33 cellular contexts compared by ENCODE assay signal in the genomic region with DNA sequence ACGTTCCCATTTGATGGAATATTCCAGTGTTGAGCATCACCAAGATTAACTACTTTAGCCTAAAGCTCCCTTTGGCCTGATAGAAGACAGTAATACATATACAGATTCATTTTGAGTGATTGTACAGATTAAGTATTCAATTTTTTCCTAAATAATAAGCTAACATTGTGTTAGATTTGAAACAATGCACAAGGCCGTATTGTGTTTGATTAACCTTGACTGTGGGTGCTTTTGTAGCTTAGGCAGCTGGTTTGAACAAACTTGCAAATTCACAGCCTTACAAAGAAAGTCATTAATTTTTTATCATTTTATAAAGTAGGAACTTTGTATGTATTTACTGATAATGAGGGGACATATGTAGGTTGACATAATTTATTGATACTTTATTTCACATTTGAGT.
"Had no signal": no experiment of that assay in that cellular context is flagged by ENCODE, and none has a peak within 500 bp of the region (broad histone marks: within the 10 kb centered on the region; RNA-seq: fewer than 3 reads in every experiment).

No MANE protein-coding gene starts in this region.

- H3K9me3 ChIP-seq: MG63 had no signal

- H3K36me3 ChIP-seq: MG63 had no signal

- H3K4me3 ChIP-seq: MG63 had no signal

- DNase-seq: Karpas-422, Kasumi-1, MG63, MM.1S, MV-4-11, NCI-H1092, NCI-H1092 treated with DMSO at 0.1 percent for 48 hours, NCI-H1105, NCI-H1105 treated with DMSO at 0.1 percent for 48 hours, NCI-H1417, NCI-H1417 treated with DMSO at 0.1 percent for 48 hours, NCI-H1436, NCI-H1436 treated with DMSO at 0.1 percent for 48 hours, NCI-H146, NCI-H1694, NCI-H1694 treated with DMSO at 0.1 percent for 48 hours, NCI-H187, NCI-H187 treated with DMSO at 0.1 percent for 48 hours, NCI-H1930, NCI-H2029, NCI-H2029 treated with DMSO at 0.1 percent for 48 hours, NCI-H2081, NCI-H2081 treated with DMSO at 0.1 percent for 48 hours, NCI-H2107, NCI-H2171, NCI-H2171 treated with DMSO at 0.1 percent for 48 hours, NCI-H2227 treated with DMSO at 0.1 percent for 48 hours, NCI-H226, NCI-H345, NCI-H446, NCI-H446 treated with DMSO at 0.1 percent for 48 hours, NCI-H510A, NCI-H510A treated with DMSO at 0.1 percent for 48 hours had no signal

- H3K27me3 ChIP-seq: MG63 had no signal
